In the genomic region with DNA sequence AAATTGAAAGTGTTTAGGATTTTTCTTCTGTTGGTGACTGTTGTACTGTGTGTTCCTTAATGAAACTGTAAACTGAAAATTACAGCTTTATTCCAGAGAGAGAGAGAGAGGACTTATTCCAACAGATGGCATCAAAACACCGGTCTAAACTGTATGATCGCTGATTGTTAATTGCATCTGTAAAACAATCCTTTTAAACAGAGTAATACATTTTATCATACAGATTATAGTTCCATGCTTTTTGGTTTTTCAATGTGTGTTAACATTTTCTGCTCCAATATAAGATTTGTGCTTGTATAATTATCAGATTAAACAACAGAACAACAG, we compare ENCODE assay signal across 19 cellular contexts.
DNase-seq lines count a peak whose midpoint lies in the region; ATAC-seq and TF ChIP-seq lines count a peak whose summit lies in the region.
"Had no signal": no experiment of that assay in that cellular context is flagged by ENCODE, and none has a peak within 500 bp of the region (broad histone marks: within the 10 kb centered on the region; RNA-seq: fewer than 3 reads in every experiment).

No MANE protein-coding gene starts in this region.

- H4K20me1 ChIP-seq in SK-N-SH (ENCODE audit: insufficient read depth), result no peaks in the 10 kb centered on the region

- DNase-seq in SK-N-SH, result peak; percentile 17
- DNase-seq in NCI-H69 (lab: John Stamatoyannopoulos, UW), result peak; percentile 36
- DNase-seq in globus pallidus (ENCODE audit: low spot score), result peak; percentile 57
- no peak for DNase-seq in foreskin keratinocyte
- DNase-seq in Right ventricle myocardium superior, result no peak
- DNase-seq in NCI-H2171 treated with DMSO at 0.1 percent for 48 hours (lab: John Stamatoyannopoulos, UW), result no peak
- DNase-seq: AML-193; CD4-positive, alpha-beta T cell; DND-41; GDM1; GM23248; NCI-H2029; NCI-H226; NCI-H526; Peyer's patch; SHP77 treated with DMSO at 0.1 percent for 48 hours had no signal

- 5% methylated on average over 2 of the region's 2 CpGs for WGBS in SK-N-SH (ENCODE audit: low lambda C conversion rate)

- no peaks in the 10 kb centered on the region for H3K27me3 ChIP-seq in SK-N-SH (ENCODE audit: insufficient read depth)
- H3K27me3 ChIP-seq in foreskin keratinocyte, result peaks cover 25% of the 10 kb centered on the region
- H3K27me3 ChIP-seq: Peyer's patch had no signal

- no peak overlapping the region for H2AFZ ChIP-seq in SK-N-SH (ENCODE audit: low read depth)
- H2AFZ ChIP-seq: GM23248 had no signal

- no peaks in the 10 kb centered on the region for H3K9me3 ChIP-seq in SK-N-SH
- H3K9me3 ChIP-seq: A549, Peyer's patch had no signal

- TF ChIP-seq RAD21 in SK-N-SH (IDR thresholded peaks at IDR 0.05; ENCODE audit: low read length), result peak; percentile 72

- TF ChIP-seq EP300 in SK-N-SH (IDR thresholded peaks at IDR 0.05; ENCODE audit: borderline replicate concordance in 1 of 2, low read depth in 1 of 2, low read length in 1 of 2), result no peak

- no peaks in the 10 kb centered on the region for H3K36me3 ChIP-seq in SK-N-SH (replicated peaks in 1 of 2; ENCODE audit: control insufficient read depth in 1 of 2, insufficient read depth in 2 of 2, low read length in 1 of 2)

- intact Hi-C loops in Right ventricle myocardium superior (cut with DNase I), result no loop called here

- no peak for ATAC-seq in SK-N-SH treated with all-trans-retinoic acid at 6 μM for 48 hours
- no peak for ATAC-seq in foreskin keratinocyte
- ATAC-seq in Right ventricle myocardium superior (ENCODE audit: poor library complexity), result no peak
- ATAC-seq: A549, HCT116 had no signal

- no peaks in the 10 kb centered on the region for H3K79me2 ChIP-seq in SK-N-SH (ENCODE audit: insufficient read depth)

- H3K4me3 ChIP-seq in SK-N-SH (ENCODE audit: low read depth in 2 of 2, low read length in 1 of 2), result no peak overlapping the region
- H3K4me3 ChIP-seq: A549, GM23248, Peyer's patch had no signal

- TF ChIP-seq CTCF in SK-N-SH (IDR thresholded peaks at IDR 0.05), result no peak
- no peak for TF ChIP-seq CTCF in foreskin keratinocyte (conservative IDR thresholded peaks at IDR 0.05)

- H3K4me1 ChIP-seq in SK-N-SH (ENCODE audit: control insufficient read depth in 1 of 2, insufficient read depth in 2 of 2, low read depth in 1 of 2, low read length in 1 of 2) (no peaks in the 10 kb centered on the region; a peak in 1 of 4 replicates), foreskin keratinocyte (no peaks in the 10 kb centered on the region)
- H3K4me1 ChIP-seq: A549, Peyer's patch had no signal

- H3K9me2 ChIP-seq in SK-N-SH, result no peaks in the 10 kb centered on the region

- no peak overlapping the region for H3K9ac ChIP-seq in SK-N-SH
- H3K9ac ChIP-seq: GM23248 had no signal

- H3F3A ChIP-seq in SK-N-SH (replicated peaks; ENCODE audit: insufficient read depth), result no peaks in the 10 kb centered on the region

- CTCF ChIA-PET in SK-N-SH (lab: Yijun Ruan, JAX), result interaction anchor here (0.6 to 4.3 kb wide), 77 partner anchors 9 to 1409 kb away, joined by 3 to 137 read pairs (median 4); a partner anchor contains a TSS

- no peak overlapping the region for H3K27ac ChIP-seq in SK-N-SH (ENCODE audit: low read depth in 2 of 2, low read length in 1 of 2)
- no peak overlapping the region for H3K27ac ChIP-seq in foreskin keratinocyte
- H3K27ac ChIP-seq: A549, GM23248, Peyer's patch had no signal

- POLR2A ChIA-PET in SK-N-SH (lab: Yijun Ruan, JAX), result no interaction called here

- no peak overlapping the region for H3K4me2 ChIP-seq in SK-N-SH
- H3K4me2 ChIP-seq: A549 had no signal

TF ChIP-seq in SK-N-SH, 30 proteins besides CTCF, POLR2A, EP300 and RAD21:
- TF ChIP-seq SMC3 (IDR thresholded peaks at IDR 0.05; ENCODE audit: low read depth, low read length), result peak; percentile 31; the same call in 1 of the 2 replicates
- TF ChIP-seq TCF12 (IDR thresholded peaks at IDR 0.05), result no peak
- no peak for TF ChIP-seq TAF1 (IDR thresholded peaks at IDR 0.05; ENCODE audit: borderline replicate concordance, low read depth, low read length)
- TF ChIP-seq FOXJ3 (CRISPR knock-in tag; IDR thresholded peaks at IDR 0.05), result no peak
- TF ChIP-seq TEAD4 (IDR thresholded peaks at IDR 0.05; ENCODE audit: borderline replicate concordance, insufficient read depth), result no peak

TF ChIP-seq in SK-N-SH treated with all-trans-retinoic acid at 6 μM for 48 hours, 23 proteins besides CTCF, POLR2A, EP300 and RAD21:
- TF ChIP-seq ZFP3 (CRISPR knock-in tag; IDR thresholded peaks at IDR 0.05), result no peak
- TF ChIP-seq, protein P1, sequence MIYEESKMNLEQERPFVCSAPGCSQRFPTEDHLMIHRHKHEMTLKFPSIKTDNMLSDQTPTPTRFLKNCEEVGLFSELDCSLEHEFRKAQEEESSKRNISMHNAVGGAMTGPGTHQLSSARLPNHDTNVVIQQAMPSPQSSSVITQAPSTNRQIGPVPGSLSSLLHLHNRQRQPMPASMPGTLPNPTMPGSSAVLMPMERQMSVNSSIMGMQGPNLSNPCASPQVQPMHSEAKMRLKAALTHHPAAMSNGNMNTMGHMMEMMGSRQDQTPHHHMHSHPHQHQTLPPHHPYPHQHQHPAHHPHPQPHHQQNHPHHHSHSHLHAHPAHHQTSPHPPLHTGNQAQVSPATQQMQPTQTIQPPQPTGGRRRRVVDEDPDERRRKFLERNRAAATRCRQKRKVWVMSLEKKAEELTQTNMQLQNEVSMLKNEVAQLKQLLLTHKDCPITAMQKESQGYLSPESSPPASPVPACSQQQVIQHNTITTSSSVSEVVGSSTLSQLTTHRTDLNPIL (CRISPR knock-in tag; IDR thresholded peaks at IDR 0.05; ENCODE audit: low read depth), result no peak
- TF ChIP-seq OSR1 (CRISPR knock-in tag; IDR thresholded peaks at IDR 0.05), result no peak
- no peak for TF ChIP-seq RARB (CRISPR knock-in tag; IDR thresholded peaks at IDR 0.05)
- TF ChIP-seq, protein P2, sequence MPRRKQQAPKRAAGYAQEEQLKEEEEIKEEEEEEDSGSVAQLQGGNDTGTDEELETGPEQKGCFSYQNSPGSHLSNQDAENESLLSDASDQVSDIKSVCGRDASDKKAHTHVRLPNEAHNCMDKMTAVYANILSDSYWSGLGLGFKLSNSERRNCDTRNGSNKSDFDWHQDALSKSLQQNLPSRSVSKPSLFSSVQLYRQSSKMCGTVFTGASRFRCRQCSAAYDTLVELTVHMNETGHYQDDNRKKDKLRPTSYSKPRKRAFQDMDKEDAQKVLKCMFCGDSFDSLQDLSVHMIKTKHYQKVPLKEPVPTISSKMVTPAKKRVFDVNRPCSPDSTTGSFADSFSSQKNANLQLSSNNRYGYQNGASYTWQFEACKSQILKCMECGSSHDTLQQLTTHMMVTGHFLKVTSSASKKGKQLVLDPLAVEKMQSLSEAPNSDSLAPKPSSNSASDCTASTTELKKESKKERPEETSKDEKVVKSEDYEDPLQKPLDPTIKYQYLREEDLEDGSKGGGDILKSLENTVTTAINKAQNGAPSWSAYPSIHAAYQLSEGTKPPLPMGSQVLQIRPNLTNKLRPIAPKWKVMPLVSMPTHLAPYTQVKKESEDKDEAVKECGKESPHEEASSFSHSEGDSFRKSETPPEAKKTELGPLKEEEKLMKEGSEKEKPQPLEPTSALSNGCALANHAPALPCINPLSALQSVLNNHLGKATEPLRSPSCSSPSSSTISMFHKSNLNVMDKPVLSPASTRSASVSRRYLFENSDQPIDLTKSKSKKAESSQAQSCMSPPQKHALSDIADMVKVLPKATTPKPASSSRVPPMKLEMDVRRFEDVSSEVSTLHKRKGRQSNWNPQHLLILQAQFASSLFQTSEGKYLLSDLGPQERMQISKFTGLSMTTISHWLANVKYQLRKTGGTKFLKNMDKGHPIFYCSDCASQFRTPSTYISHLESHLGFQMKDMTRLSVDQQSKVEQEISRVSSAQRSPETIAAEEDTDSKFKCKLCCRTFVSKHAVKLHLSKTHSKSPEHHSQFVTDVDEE (CRISPR knock-in tag; IDR thresholded peaks at IDR 0.05), result no peak

Comparison
In these comparisons a context has a peak if more than half of its experiments do, and no peak if none do; other contexts are left out.
1. DNase-seq: peak in SK-N-SH (single experiment), NCI-H69 (single experiment) and globus pallidus (single experiment); none in foreskin keratinocyte (0 of 2), Right ventricle myocardium superior (single experiment) and NCI-H2171 treated with DMSO at 0.1 percent for 48 hours (single experiment).